8 cellular contexts compared by ENCODE assay signal in genomic region chr1:182614796-182615451, GRCh38. TPM values are rescaled to one million over a fixed set of nuclear protein-coding genes. Genes with fewer than 3 reads are reported as not detected.
DNase-seq lines count a peak whose midpoint lies in the region; ATAC-seq and TF ChIP-seq lines count a peak whose summit lies in the region.

No MANE protein-coding gene starts in this region.

- peak; percentile 65 for TF ChIP-seq POLR2A in GM10847 (IDR thresholded peaks at IDR 0.05; ENCODE audit: extremely low read depth, insufficient read length)

- no peaks in the 10 kb centered on the region for H3K36me3 ChIP-seq in left lung

- peaks cover 25% of the 10 kb centered on the region for H3K4me1 Mint-ChIP-seq in dendritic cell treated with granulocyte-macrophage colony-stimulating factor and Interleukin-4, amounts not matched to agents 40 ng/mL and 50 ng/mL, for 4 days (ENCODE audit: low read depth)

- peak overlapping the region; percentile 80 for H3K4me3 Mint-ChIP-seq in dendritic cell treated with granulocyte-macrophage colony-stimulating factor and Interleukin-4, amounts not matched to agents 40 ng/mL and 50 ng/mL, for 4 days

- peaks cover 0 to 50% of the 10 kb centered on the region in 2 donors for H3K27me3 ChIP-seq in left lung

- H3K27ac ChIP-seq in left lung: peak overlapping the region; percentile 91 to 92

- H3K9me3 Mint-ChIP-seq in dendritic cell treated with granulocyte-macrophage colony-stimulating factor and Interleukin-4, amounts not matched to agents 40 ng/mL and 50 ng/mL, for 4 days: no peaks in the 10 kb centered on the region

- H3K27me3 Mint-ChIP-seq in dendritic cell treated with granulocyte-macrophage colony-stimulating factor and Interleukin-4, amounts not matched to agents 40 ng/mL and 50 ng/mL, for 4 days: peaks cover 90% of the 10 kb centered on the region

- peak; percentile 38 for ATAC-seq in HG02623 (IDR thresholded peaks at IDR 0.05; ENCODE audit: unreplicated experiment)
- peak; percentile 74 for ATAC-seq in left lung

- no peaks in the 10 kb centered on the region for H3K9me3 ChIP-seq in left lung

- DNase-seq in NCI-H2227 (lab: John Stamatoyannopoulos, UW; ENCODE audit: unreplicated experiment): peak; percentile 79
- peak; percentile 74 to 75 for DNase-seq in activated CD4-positive, alpha-beta T cell treated with anti-CD3 and anti-CD28 coated beads for 4 hours
- DNase-seq in left lung: peak; percentile 72 to 91
- peak; percentile 63 for DNase-seq in stimulated activated CD4-positive, alpha-beta T cell treated with anti-CD3 and anti-CD28 coated beads, Interleukin-4, amount 100 ng/mL, for 1 hour
- DNase-seq in NCI-H524 treated with DMSO at 0.1 percent for 48 hours (lab: John Stamatoyannopoulos, UW): no peak

- peak overlapping the region; percentile 43 to 44 for H3K4me3 ChIP-seq in left lung

- no peaks in the 10 kb centered on the region for H3K36me3 Mint-ChIP-seq in dendritic cell treated with granulocyte-macrophage colony-stimulating factor and Interleukin-4, amounts not matched to agents 40 ng/mL and 50 ng/mL, for 4 days (ENCODE audit: low read depth)

- TF ChIP-seq CTCF in left lung (IDR thresholded peaks at IDR 0.05): no peak

- intact Hi-C loops in dendritic cell treated with granulocyte-macrophage colony-stimulating factor and Interleukin-4, amounts not matched to agents 40 ng/mL and 50 ng/mL, for 4 days (cut with micrococcal nuclease): no loop called here
- intact Hi-C loops in left lung (cut with DNase I): no loop called here

- H3K27ac Mint-ChIP-seq in dendritic cell treated with granulocyte-macrophage colony-stimulating factor and Interleukin-4, amounts not matched to agents 40 ng/mL and 50 ng/mL, for 4 days: peak overlapping the region; percentile 79

- H3K4me1 ChIP-seq in left lung: peaks cover 19 to 41% of the 10 kb centered on the region in 2 donors

RNA-seq across cellular contexts. Expression of gene RGS16, which starts 10.7 kb away (rescaled TPM):
- total RNA-seq in left lung: 10 to 100 TPM; 10.1 to 11.0 TPM

RNA-seq across cellular contexts. Expression of gene RNASEL, which starts 25.9 kb away (rescaled TPM):
- total RNA-seq in left lung: 10 to 100 TPM; 13.5 to 13.6 TPM
